Comparison of ENCODE assay signal across 13 cellular contexts in the genomic region with DNA sequence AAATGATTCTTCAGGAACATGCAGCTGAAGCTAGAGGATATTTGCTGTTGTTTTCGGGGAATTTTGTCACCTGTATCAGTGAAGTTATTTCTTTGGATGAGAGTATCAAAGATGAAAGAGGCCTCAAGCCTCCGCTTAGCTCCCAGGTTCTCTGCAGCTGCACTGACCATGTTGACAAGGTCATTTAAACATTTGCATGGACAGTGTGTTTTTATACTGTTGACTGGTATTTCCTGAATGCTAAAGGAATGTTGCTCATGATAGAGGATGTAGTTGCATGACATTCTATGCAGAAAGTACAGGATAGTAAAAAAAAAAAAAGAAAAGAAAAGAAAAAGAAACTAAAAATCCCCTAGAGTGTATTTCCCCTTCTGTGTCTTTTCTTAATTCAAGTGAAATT.
"Had no signal": no experiment of that assay in that cellular context is flagged by ENCODE, and none has a peak within 500 bp of the region (broad histone marks: within the 10 kb centered on the region; RNA-seq: fewer than 3 reads in every experiment).

No MANE protein-coding gene starts in this region.

- H3K36me3 ChIP-seq: colonic mucosa, gastrocnemius medialis, upper lobe of right lung, WERI-Rb-1 had no signal

- H3K4me3 ChIP-seq: colonic mucosa, gastrocnemius medialis, upper lobe of right lung had no signal

- H3K27ac ChIP-seq: colonic mucosa, gastrocnemius medialis, upper lobe of right lung, WERI-Rb-1 had no signal

- H3K27me3 ChIP-seq: colonic mucosa, gastrocnemius medialis, upper lobe of right lung had no signal

- H3K4me1 ChIP-seq: colonic mucosa had no signal

- H3K9me3 ChIP-seq: colonic mucosa, gastrocnemius medialis, upper lobe of right lung had no signal

- DNase-seq: activated CD4-positive, alpha-beta T cell treated with anti-CD3 and anti-CD28 coated beads for 36 hours; activated CD4-positive, alpha-beta T cell treated with anti-CD3 and anti-CD28 coated beads, Interleukin-2, amount 50 U/mL, for 48 hours; activated T-cell treated with anti-CD3 and anti-CD28 coated beads for 4 hours; caudate nucleus; colonic mucosa; gastrocnemius medialis; head of caudate nucleus; nucleus accumbens; posterior cingulate gyrus; stimulated activated naive B cell treated with anti-CD40 and anti-IgM and Interleukin-4, amounts not matched to agents 10 μg/mL and 1 μg/mL and 100 μg/mL, for 72 hours; upper lobe of right lung; WERI-Rb-1 had no signal

- ATAC-seq: activated CD4-positive, alpha-beta T cell treated with anti-CD3 and anti-CD28 coated beads for 36 hours; gastrocnemius medialis; natural killer cell treated with Interleukin-12 subunit alpha and Interleukin-12 subunit beta and Interleukin-15 and Interleukin-18, amount 100 ng/mL, for 72 hours; stimulated activated naive B cell treated with anti-CD40 and anti-IgM and Interleukin-4, amounts not matched to agents 10 μg/mL and 1 μg/mL and 100 μg/mL, for 72 hours; upper lobe of right lung had no signal
